In the genomic region with DNA sequence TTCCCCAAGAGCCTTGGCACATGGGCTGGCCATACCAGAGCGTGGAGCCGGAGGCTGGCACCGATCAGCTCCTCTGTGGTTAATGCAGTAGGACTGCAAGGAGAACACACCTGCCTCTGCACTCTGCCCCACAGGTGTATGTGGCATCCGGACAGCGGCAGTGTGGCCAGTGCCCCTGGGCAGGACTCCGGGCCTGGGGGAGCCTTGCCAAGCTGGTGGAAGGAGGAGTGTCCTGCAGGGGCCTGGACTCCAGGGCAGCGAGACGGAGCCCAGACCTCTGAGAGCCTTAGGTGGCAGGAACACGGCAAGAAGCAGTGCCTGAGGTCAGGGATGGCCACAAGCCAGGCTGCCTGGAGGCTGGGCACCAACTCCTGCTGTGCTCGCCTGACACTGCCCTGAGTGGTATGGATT, we compare ENCODE assay signal across 27 cellular contexts. TPM values are rescaled to one million over a fixed set of nuclear protein-coding genes. Genes with fewer than 3 reads are reported as not detected.
A peak's percentile ranks its signal among the peaks of the same experiment; 100 is the strongest.
DNase-seq lines count a peak whose midpoint lies in the region; ATAC-seq, FAIRE-seq and TF ChIP-seq lines count a peak whose summit lies in the region.
"Had no signal": no experiment of that assay in that cellular context is flagged by ENCODE, and none has a peak within 500 bp of the region (broad histone marks: within the 10 kb centered on the region; RNA-seq: fewer than 3 reads in every experiment).

No MANE protein-coding gene starts in this region.

- intact Hi-C loops in Right ventricle myocardium inferior (cut with DNase I), result no loop called here
- intact Hi-C loops in kidney (cut with DNase I), result no loop called here
- intact Hi-C loops in spleen (cut with DNase I; ENCODE audit: low total_unique reads), result no loop called here

- no peak overlapping the region for H3K9ac ChIP-seq in kidney (ENCODE audit: low read length in 2 of 2)

- H3K9me3 ChIP-seq in right atrium auricular region (no peaks in the 10 kb centered on the region), kidney (ENCODE audit: control insufficient read depth in 1 of 2, low read length in 2 of 2) (no peaks in the 10 kb centered on the region), spleen (no peaks in the 10 kb centered on the region)
- H3K9me3 ChIP-seq: esophagus muscularis mucosa had no signal

- no peak for ATAC-seq in Right ventricle myocardium inferior
- no peak for ATAC-seq in HG03469 (IDR thresholded peaks at IDR 0.05; ENCODE audit: unreplicated experiment)
- ATAC-seq: activated CD8-positive, alpha-beta memory T cell treated with anti-CD3 and anti-CD28 coated beads, Interleukin-2, amount 10 ng/mL, durations not matched to agents 7 days and 5 days; foreskin keratinocyte; K562 had no signal

- H3K4me1 ChIP-seq in right atrium auricular region (peaks cover 0 to 8% of the 10 kb centered on the region in 2 donors), kidney (ENCODE audit: control insufficient read depth in 1 of 2, insufficient read depth in 1 of 2, low read depth in 1 of 2, low read length in 2 of 2) (peaks cover 0 to 3% of the 10 kb centered on the region in 2 donors), spleen (peaks cover 0 to 7% (median 3%) of the 10 kb centered on the region in 6 donors)
- H3K4me1 ChIP-seq: foreskin keratinocyte had no signal

- H3K36me3 ChIP-seq in right atrium auricular region (no peaks in the 10 kb centered on the region), kidney (ENCODE audit: control insufficient read depth in 1 of 2, insufficient read depth in 2 of 2, low read length in 2 of 2) (no peaks in the 10 kb centered on the region), spleen (no peaks in the 10 kb centered on the region)
- H3K36me3 ChIP-seq: esophagus muscularis mucosa had no signal

- H3K27me3 ChIP-seq in right atrium auricular region (no peaks in the 10 kb centered on the region), spleen (replicated peaks in 1 of 7) (peaks cover 0 to 62% (median 10%) of the 10 kb centered on the region in 7 donors)

- no peak overlapping the region for H3K27ac ChIP-seq in right atrium auricular region
- no peak overlapping the region for H3K27ac ChIP-seq in kidney (ENCODE audit: low read depth in 2 of 2, low read length in 2 of 2)
- H3K27ac ChIP-seq in spleen, result no peak overlapping the region
- H3K27ac ChIP-seq: esophagus muscularis mucosa, foreskin keratinocyte, VCaP had no signal

- no peak for FAIRE-seq in kidney (lab: Jason Lieb, UNC)
- FAIRE-seq: H1, K562 had no signal

- no peak overlapping the region for H3K4me3 ChIP-seq in right atrium auricular region
- H3K4me3 ChIP-seq in kidney (ENCODE audit: low read length in 2 of 2), result no peak overlapping the region
- H3K4me3 ChIP-seq in spleen, result no peak overlapping the region
- H3K4me3 ChIP-seq: esophagus muscularis mucosa, K562 had no signal

- 85 to 95% (median 91%) methylated on average over 7 to 10 of the region's 10 CpGs for WGBS in spleen, 5 donors

- TF ChIP-seq CTCF in right atrium auricular region (IDR thresholded peaks at IDR 0.05), result no peak
- TF ChIP-seq CTCF in kidney (IDR thresholded peaks at IDR 0.05; ENCODE audit: borderline replicate concordance, extremely low read depth, insufficient read depth), result no peak
- TF ChIP-seq CTCF in spleen (IDR thresholded peaks at IDR 0.05 in 8 of 11, conservative IDR thresholded peaks at IDR 0.05 in 3 of 11), result no peak

- DNase-seq in Right ventricle myocardium inferior (ENCODE audit: missing footprints) (peak; percentile 66), right atrium auricular region (ENCODE audit: low spot score) (no peak), RPMI8226 (peak; percentile 22), kidney (peak; percentile 67), spleen (peak; percentile 74), DMS114 treated with DMSO at 0.1 percent for 48 hours (lab: John Stamatoyannopoulos, UW; ENCODE audit: unreplicated experiment) (no peak), HuH-7.5 (ENCODE audit: low spot score) (no peak)
- DNase-seq: activated CD4-positive, alpha-beta T cell treated with anti-CD3 and anti-CD28 coated beads, Interleukin-2, amount 50 U/mL, for 1 hour; activated CD8-positive, alpha-beta memory T cell treated with anti-CD3 and anti-CD28 coated beads, Interleukin-2, amount 10 ng/mL, durations not matched to agents 7 days and 5 days; anterior cingulate cortex; cortex of kidney; DMS79 treated with DMSO at 0.1 percent for 48 hours; foreskin keratinocyte; GF-D8; mesendoderm; NCI-H1105; NCI-H2081; NCI-H748 treated with DMSO at 0.1 percent for 48 hours; SIG-M5; stimulated activated CD4-positive, alpha-beta T cell treated with anti-CD3 and anti-CD28 coated beads, Interleukin-2, amount 100 ng/mL, for 48 hours had no signal

- no peak for TF ChIP-seq POLR2A in spleen (IDR thresholded peaks at IDR 0.05)

RNA-seq across cellular contexts. Expression of a gene that starts 5.2 kb away (rescaled TPM):
- total RNA-seq in Right ventricle myocardium inferior (0.68 TPM), right atrium auricular region (1 to 10 TPM in 1 of 2 donors, under 1 TPM in 1; 0.93 to 5.7 TPM), kidney (1.4 TPM), spleen (10 to 100 TPM in 1 of 7 donors, 1 to 10 TPM in 6; 3.8 to 10.0 (median 5.9) TPM)
- polyA plus RNA-seq in kidney (ENCODE audit: insufficient read depth, low read depth, low replicate concordance) (0.52 TPM), spleen (1 to 10 TPM; 1.8 to 6.9 (median 4.1) TPM)
- total RNA-seq: B cell, myocyte had no signal

Comparison
In these comparisons a context has a peak if more than half of its experiments do, and no peak if none do; other contexts are left out.
1. DNase-seq: peak in Right ventricle myocardium inferior (single experiment), RPMI8226 (single experiment), kidney (single experiment) and spleen (single experiment); none in right atrium auricular region (single experiment), DMS114 treated with DMSO at 0.1 percent for 48 hours (single experiment) and HuH-7.5 (single experiment).